ENCODE assay signal across 20 cellular contexts in the genomic region with DNA sequence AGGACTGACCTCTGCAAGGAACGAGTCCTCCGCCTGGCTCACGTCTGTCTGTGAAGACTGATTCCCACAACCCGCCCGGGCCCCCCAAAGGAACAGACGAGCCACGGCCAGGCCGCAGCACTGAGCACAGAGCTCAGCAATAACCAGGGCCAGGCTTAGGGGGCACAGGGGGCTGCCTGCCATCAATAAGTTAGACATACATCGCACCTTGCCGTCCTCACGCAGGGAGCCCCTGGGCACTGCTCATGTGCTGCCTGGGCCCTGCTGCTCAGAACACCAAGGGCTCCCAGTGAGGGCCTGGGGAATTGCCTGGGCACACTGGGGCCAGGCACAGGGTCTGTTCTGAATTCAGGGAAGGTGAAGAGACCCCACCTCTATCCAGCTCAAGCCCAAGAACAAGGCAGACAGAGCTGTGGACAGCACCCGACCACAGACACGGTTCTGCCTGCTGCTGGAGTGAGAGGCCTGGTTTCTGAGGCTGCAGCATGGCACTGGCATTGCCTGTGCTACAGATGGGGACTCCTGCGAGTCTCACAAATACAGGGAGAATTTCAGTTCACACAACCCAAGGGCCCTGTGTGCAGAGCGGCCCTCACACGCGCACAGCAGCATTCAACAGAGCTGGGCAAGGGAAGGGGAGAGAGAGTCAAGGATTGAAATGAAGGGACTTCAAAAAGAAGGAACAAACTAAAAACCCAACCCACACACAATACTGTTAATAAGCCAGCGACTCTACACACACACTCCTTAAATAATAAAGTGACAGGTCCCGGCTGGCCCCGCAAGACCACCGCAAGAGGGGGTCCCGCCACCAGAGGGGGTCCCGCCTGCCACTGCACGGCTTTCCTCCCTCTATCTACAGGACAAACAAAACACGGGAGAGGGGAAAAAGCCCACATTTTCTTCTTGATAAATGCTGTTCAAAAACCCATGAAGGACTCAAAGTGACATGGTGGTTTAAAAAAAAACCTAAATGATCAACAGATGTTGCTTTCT. TPM values are rescaled to one million over a fixed set of nuclear protein-coding genes. Genes with fewer than 3 reads are reported as not detected.
DNase-seq lines count a peak whose midpoint lies in the region; ATAC-seq, FAIRE-seq and TF ChIP-seq lines count a peak whose summit lies in the region.
"Had no signal": no experiment of that assay in that cellular context is flagged by ENCODE, and none has a peak within 500 bp of the region (broad histone marks: within the 10 kb centered on the region; RNA-seq: fewer than 3 reads in every experiment).

No MANE protein-coding gene starts in this region.

- no peak overlapping the region for H3K4ac ChIP-seq in mesenchymal stem cell (ENCODE audit: low read depth in 1 of 2, low read length in 2 of 2)

- H2BK15ac ChIP-seq in mesenchymal stem cell (ENCODE audit: low read depth, poor library complexity, severe bottlenecking) = no peak overlapping the region

- H3K9ac ChIP-seq in kidney (ENCODE audit: low read length in 2 of 2) (no peak overlapping the region), mesenchymal stem cell (ENCODE audit: low read length) (no peak overlapping the region)

- no peak overlapping the region for H2BK5ac ChIP-seq in mesenchymal stem cell (ENCODE audit: low read depth, low read length, poor library complexity, severe bottlenecking)

- no peak overlapping the region for H2BK12ac ChIP-seq in mesenchymal stem cell (ENCODE audit: low read length in 2 of 2)

- intact Hi-C loops in A673 (cut with micrococcal nuclease; ENCODE audit: unreplicated experiment) = no loop called here
- intact Hi-C loops in CD4-positive, alpha-beta memory T cell (cut with micrococcal nuclease) = no loop called here
- intact Hi-C loops in kidney (cut with DNase I) = no loop called here
- intact Hi-C loops in stomach (cut with DNase I; ENCODE audit: low total_unique reads) = no loop called here

- H2BK120ac ChIP-seq in mesenchymal stem cell (ENCODE audit: low read depth, low read length) = no peak overlapping the region

- H3K79me1 ChIP-seq in mesenchymal stem cell (replicated peaks; ENCODE audit: low read length, poor library complexity, severe bottlenecking) = no peaks in the 10 kb centered on the region

- no peak overlapping the region for H2AFZ ChIP-seq in mesenchymal stem cell (ENCODE audit: low read depth, low read length)

- no peak for ATAC-seq in activated CD8-positive, alpha-beta T cell treated with anti-CD3 and anti-CD28 coated beads, Interleukin-2, amount 10 ng/mL, durations not matched to agents 7 days and 5 days

- H3K4me1 ChIP-seq in A673 (ENCODE audit: insufficient read depth, low read length, poor library complexity, severe bottlenecking) (no peaks in the 10 kb centered on the region), kidney (ENCODE audit: control insufficient read depth in 1 of 2, insufficient read depth in 1 of 2, low read depth in 1 of 2, low read length in 2 of 2) (peaks cover 0 to 3% of the 10 kb centered on the region in 2 donors), mesenchymal stem cell (ENCODE audit: control insufficient read depth, insufficient read depth, low read depth, low read length) (no peaks in the 10 kb centered on the region), stomach (peaks cover 0 to 7% (median 3%) of the 10 kb centered on the region in 4 donors)
- peaks cover 25% of the 10 kb centered on the region for H3K4me1 ChIP-seq in CD4-positive, alpha-beta memory T cell (ENCODE audit: insufficient read depth, low read length)
- H3K4me1 ChIP-seq: pancreas had no signal

- H3K27ac Mint-ChIP-seq in CD4-positive, alpha-beta memory T cell = peak overlapping the region; percentile 89 to 96 (median 94)
- peak overlapping the region; percentile 95 for H3K27ac Mint-ChIP-seq in activated CD8-positive, alpha-beta T cell treated with anti-CD3 and anti-CD28 coated beads, Interleukin-2, amount 10 ng/mL, durations not matched to agents 7 days and 5 days

- peaks cover 31 to 51% of the 10 kb centered on the region in 2 donors for H3K36me3 Mint-ChIP-seq in CD4-positive, alpha-beta memory T cell
- H3K36me3 Mint-ChIP-seq in activated CD8-positive, alpha-beta T cell treated with anti-CD3 and anti-CD28 coated beads, Interleukin-2, amount 10 ng/mL, durations not matched to agents 7 days and 5 days (ENCODE audit: low read depth) = peaks cover 63% of the 10 kb centered on the region

- H4K8ac ChIP-seq in mesenchymal stem cell (ENCODE audit: low read length) = no peak overlapping the region

- H3K4me3 ChIP-seq in A673 (ENCODE audit: low read depth, low read length, poor library complexity, severe bottlenecking) (no peak overlapping the region), kidney (ENCODE audit: low read length in 2 of 2) (no peak overlapping the region), mesenchymal stem cell (ENCODE audit: insufficient read depth in 1 of 2, low read depth in 1 of 2, low read length in 2 of 2) (no peak overlapping the region), stomach (no peak overlapping the region)
- H3K4me3 ChIP-seq in CD4-positive, alpha-beta memory T cell (ENCODE audit: low read length in 2 of 2) = no peak overlapping the region
- H3K4me3 ChIP-seq: cardiac muscle cell, pancreas, skin epidermis had no signal

- DNase-seq in A673 (ENCODE audit: low spot score) (no peak), kidney (peak; percentile 61), globus pallidus (ENCODE audit: low spot score) (no peak), mesenchymal stem cell (no peak), HCEC 1CT (no peak), stomach (no peak)
- DNase-seq in CD4-positive, alpha-beta memory T cell = no peak
- no peak for DNase-seq in activated CD8-positive, alpha-beta T cell treated with anti-CD3 and anti-CD28 coated beads, Interleukin-2, amount 10 ng/mL, durations not matched to agents 7 days and 5 days
- DNase-seq: activated gamma-delta T cell treated with Interleukin-2 at 50 U/mL for 16 hours, DND-41, foreskin melanocyte, NCI-H2029 treated with DMSO at 0.1 percent for 48 hours had no signal

- H3K4me3 Mint-ChIP-seq in CD4-positive, alpha-beta memory T cell = peak overlapping the region in 1 of 8 donors; percentile 21
- peak overlapping the region; percentile 5 for H3K4me3 Mint-ChIP-seq in activated CD8-positive, alpha-beta T cell treated with anti-CD3 and anti-CD28 coated beads, Interleukin-2, amount 10 ng/mL, durations not matched to agents 7 days and 5 days

- H2AK5ac ChIP-seq in mesenchymal stem cell (ENCODE audit: low read length, severe bottlenecking) = no peak overlapping the region

- H3K9me3 ChIP-seq in A673 (ENCODE audit: low read depth, low read length, poor library complexity, severe bottlenecking) (no peaks in the 10 kb centered on the region), kidney (ENCODE audit: control insufficient read depth in 1 of 2, low read length in 2 of 2) (no peaks in the 10 kb centered on the region), mesenchymal stem cell (ENCODE audit: control insufficient read depth, low read length) (no peaks in the 10 kb centered on the region), stomach (no peaks in the 10 kb centered on the region)
- H3K9me3 ChIP-seq in CD4-positive, alpha-beta memory T cell (ENCODE audit: control insufficient read depth in 1 of 2, low read length in 2 of 2) = no peaks in the 10 kb centered on the region
- H3K9me3 ChIP-seq: pancreas had no signal

- peaks cover 0 to 4% (median 0%) of the 10 kb centered on the region in 8 donors for H3K9me3 Mint-ChIP-seq in CD4-positive, alpha-beta memory T cell
- no peaks in the 10 kb centered on the region for H3K9me3 Mint-ChIP-seq in activated CD8-positive, alpha-beta T cell treated with anti-CD3 and anti-CD28 coated beads, Interleukin-2, amount 10 ng/mL, durations not matched to agents 7 days and 5 days (ENCODE audit: insufficient read depth)

- no peak overlapping the region for H3K23ac ChIP-seq in mesenchymal stem cell (ENCODE audit: low read length in 2 of 2)

- TF ChIP-seq CTCF in A673 (conservative IDR thresholded peaks at IDR 0.05; ENCODE audit: low read depth, low read length) = no peak
- TF ChIP-seq CTCF in kidney (IDR thresholded peaks at IDR 0.05; ENCODE audit: borderline replicate concordance, extremely low read depth, insufficient read depth) = no peak
- TF ChIP-seq CTCF in stomach (IDR thresholded peaks at IDR 0.05) = no peak

- H3K14ac ChIP-seq in mesenchymal stem cell (ENCODE audit: low read length in 2 of 2) = no peak overlapping the region

- CTCF ChIA-PET in A673 (lab: Charles Lee) = interaction anchor here (0.6 kb wide), 1 partner anchor 151 kb away, joined by 3 read pairs; no protein-coding TSS in a partner anchor
- CTCF ChIA-PET in CD4-positive, alpha-beta memory T cell (lab: Charles Lee; ENCODE audit: partially characterized antibody) = interaction anchor here (1.4 kb wide), 1 partner anchor 14 kb away, joined by 3 read pairs; no protein-coding TSS in a partner anchor
- CTCF ChIA-PET in activated CD8-positive, alpha-beta T cell treated with anti-CD3 and anti-CD28 coated beads, Interleukin-2, amount 10 ng/mL, durations not matched to agents 7 days and 5 days (lab: Charles Lee) = interaction anchor here (0.6 kb wide), 1 partner anchor 451 kb away, joined by 3 read pairs; no protein-coding TSS in a partner anchor

- 92% methylated on average over 22 of the region's 25 CpGs for WGBS in mesenchymal stem cell
- 82 to 88% (median 87%) methylated on average over 20 to 25 of the region's 25 CpGs for WGBS in stomach, 5 donors

- no peak overlapping the region for H3K27ac ChIP-seq in A673 (ENCODE audit: low read depth, low read length, poor library complexity, severe bottlenecking)
- no peak overlapping the region for H3K27ac ChIP-seq in CD4-positive, alpha-beta memory T cell (ENCODE audit: low read depth, low read length)
- H3K27ac ChIP-seq in kidney (ENCODE audit: low read depth in 2 of 2, low read length in 2 of 2) = no peak overlapping the region
- no peak overlapping the region for H3K27ac ChIP-seq in mesenchymal stem cell (ENCODE audit: low read length, poor library complexity, severe bottlenecking)
- H3K27ac ChIP-seq in stomach = no peak overlapping the region
- H3K27ac ChIP-seq: cardiac muscle cell, pancreas had no signal

- H3K4me1 Mint-ChIP-seq in CD4-positive, alpha-beta memory T cell = peaks cover 13 to 30% (median 20%) of the 10 kb centered on the region in 4 donors
- peaks cover 32% of the 10 kb centered on the region for H3K4me1 Mint-ChIP-seq in activated CD8-positive, alpha-beta T cell treated with anti-CD3 and anti-CD28 coated beads, Interleukin-2, amount 10 ng/mL, durations not matched to agents 7 days and 5 days (ENCODE audit: low read depth)

- no peak for TF ChIP-seq EP300 in stomach (IDR thresholded peaks at IDR 0.05)

- TSS peak; percentile 38 for BruUV-seq in A673 (replicated peaks; lab: Mats Ljungman, UMichigan)

- FAIRE-seq in kidney (lab: Jason Lieb, UNC) = no peak
- FAIRE-seq: pancreas had no signal

- POLR2A ChIA-PET in A673 (lab: Charles Lee; ENCODE audit: low non-redundant PET) = no interaction called here
- POLR2A ChIA-PET in CD4-positive, alpha-beta memory T cell (lab: Charles Lee; ENCODE audit: partially characterized antibody) = interaction anchor here (1.3 kb wide), 1 partner anchor 163 kb away, joined by 3 read pairs; no protein-coding TSS in a partner anchor
- POLR2A ChIA-PET in activated CD8-positive, alpha-beta T cell treated with anti-CD3 and anti-CD28 coated beads, Interleukin-2, amount 10 ng/mL, durations not matched to agents 7 days and 5 days (lab: Charles Lee) = no interaction called here

- no peaks in the 10 kb centered on the region for H3K27me3 Mint-ChIP-seq in CD4-positive, alpha-beta memory T cell
- no peaks in the 10 kb centered on the region for H3K27me3 Mint-ChIP-seq in activated CD8-positive, alpha-beta T cell treated with anti-CD3 and anti-CD28 coated beads, Interleukin-2, amount 10 ng/mL, durations not matched to agents 7 days and 5 days (ENCODE audit: low read depth)

- TF ChIP-seq POLR2A in stomach (IDR thresholded peaks at IDR 0.05) = no peak

- H3K36me3 ChIP-seq in A673 (ENCODE audit: insufficient read depth, low read length, poor library complexity, severe bottlenecking) (peaks cover 8% of the 10 kb centered on the region), kidney (ENCODE audit: control insufficient read depth in 1 of 2, insufficient read depth in 2 of 2, low read length in 2 of 2) (peaks cover 10 to 32% of the 10 kb centered on the region in 2 donors), mesenchymal stem cell (ENCODE audit: control insufficient read depth in 1 of 2, insufficient read depth in 2 of 2, low read depth in 1 of 2, low read length in 2 of 2) (peaks cover 67 to 84% of the 10 kb centered on the region in 2 experiments), stomach (peaks cover 39 to 98% (median 87%) of the 10 kb centered on the region in 4 donors)
- H3K36me3 ChIP-seq in CD4-positive, alpha-beta memory T cell (ENCODE audit: insufficient read depth, low read length) = peaks cover 49% of the 10 kb centered on the region

- H4K91ac ChIP-seq in mesenchymal stem cell (ENCODE audit: low read length) = no peak overlapping the region

- H3K4me2 ChIP-seq in mesenchymal stem cell (ENCODE audit: low read length, poor library complexity, severe bottlenecking) = no peak overlapping the region

- no peak overlapping the region for H3K18ac ChIP-seq in mesenchymal stem cell (ENCODE audit: low read depth in 1 of 2, low read length in 2 of 2)

- no peaks in the 10 kb centered on the region for H3K27me3 ChIP-seq in A673 (replicated peaks; ENCODE audit: insufficient read depth, low read depth, low read length, poor library complexity)
- H3K27me3 ChIP-seq in CD4-positive, alpha-beta memory T cell (ENCODE audit: insufficient read depth, low read length) = no peaks in the 10 kb centered on the region
- H3K27me3 ChIP-seq in mesenchymal stem cell (ENCODE audit: control insufficient read depth in 1 of 2, insufficient read depth in 1 of 2, low read length in 2 of 2) = no peaks in the 10 kb centered on the region
- H3K27me3 ChIP-seq in stomach = no peaks in the 10 kb centered on the region
- H3K27me3 ChIP-seq: cardiac muscle cell, pancreas had no signal

RNA-seq across cellular contexts. Expression of gene PRRT1B, which starts 32.0 kb away (rescaled TPM):
- total RNA-seq in A673 (2021) (not detected in 2 replicates), kidney (1.0 TPM), stomach (10 to 100 TPM in 1 of 5 donors, 1 to 10 TPM in 1, under 1 TPM in 1, not detected in 2; 0.73 to 10.9 (median 1.8) TPM)
- not detected for total RNA-seq in CD4-positive, alpha-beta memory T cell
- polyA plus RNA-seq in CD4-positive, alpha-beta memory T cell = not detected
- total RNA-seq in activated CD8-positive, alpha-beta T cell treated with anti-CD3 and anti-CD28 coated beads, Interleukin-2, amount 10 ng/mL, durations not matched to agents 7 days and 5 days = not detected
- polyA plus RNA-seq in kidney (ENCODE audit: insufficient read depth, low read depth, low replicate concordance) (not detected), stomach (1 to 10 TPM in 2 of 3 donors, under 1 TPM in 1; 0.48 to 3.7 (median 1.4) TPM)
- not detected for polyA plus RNA-seq in mesenchymal stem cell (2013, experiment 1 of 2)
- polyA plus RNA-seq in mesenchymal stem cell (2013, experiment 2 of 2) = not detected
- total RNA-seq: cardiac muscle cell; lung microvascular endothelial cell; MCF 10A; subcutaneous adipose tissue; T-helper 2 cell treated with Interferon-gamma antibody and Interleukin-4, amounts not matched to agents 100 ng/mL and 5 ng/mL, for 36 hours had no signal
- polyA plus RNA-seq: BJ, cardiac muscle cell had no signal

RNA-seq across cellular contexts. Expression of gene UCK1, which starts 46.2 kb away (rescaled TPM):
- total RNA-seq in A673 (2021) (48.0 and 51.6 TPM in 2 replicates), kidney (31.3 TPM), stomach (100 to 1,000 TPM in 1 of 5 donors, 10 to 100 TPM in 3, 1 to 10 TPM in 1; 9.9 to 143 (median 37.9) TPM)
- total RNA-seq in CD4-positive, alpha-beta memory T cell = 10 to 100 TPM; 36.1 to 39.7 TPM
- 10 to 100 TPM; 25.8 to 26.8 TPM for polyA plus RNA-seq in CD4-positive, alpha-beta memory T cell
- 10 to 100 TPM; 35.8 to 36.6 TPM for total RNA-seq in activated CD8-positive, alpha-beta T cell treated with anti-CD3 and anti-CD28 coated beads, Interleukin-2, amount 10 ng/mL, durations not matched to agents 7 days and 5 days
- polyA plus RNA-seq in kidney (ENCODE audit: insufficient read depth, low read depth, low replicate concordance) (34.6 TPM), stomach (10 to 100 TPM; 23.2 to 34.1 (median 29.2) TPM)
- polyA plus RNA-seq in mesenchymal stem cell (2013, experiment 1 of 2) = 14.0 TPM
- polyA plus RNA-seq in mesenchymal stem cell (2013, experiment 2 of 2) = 14.2 TPM
